In the genomic region with DNA sequence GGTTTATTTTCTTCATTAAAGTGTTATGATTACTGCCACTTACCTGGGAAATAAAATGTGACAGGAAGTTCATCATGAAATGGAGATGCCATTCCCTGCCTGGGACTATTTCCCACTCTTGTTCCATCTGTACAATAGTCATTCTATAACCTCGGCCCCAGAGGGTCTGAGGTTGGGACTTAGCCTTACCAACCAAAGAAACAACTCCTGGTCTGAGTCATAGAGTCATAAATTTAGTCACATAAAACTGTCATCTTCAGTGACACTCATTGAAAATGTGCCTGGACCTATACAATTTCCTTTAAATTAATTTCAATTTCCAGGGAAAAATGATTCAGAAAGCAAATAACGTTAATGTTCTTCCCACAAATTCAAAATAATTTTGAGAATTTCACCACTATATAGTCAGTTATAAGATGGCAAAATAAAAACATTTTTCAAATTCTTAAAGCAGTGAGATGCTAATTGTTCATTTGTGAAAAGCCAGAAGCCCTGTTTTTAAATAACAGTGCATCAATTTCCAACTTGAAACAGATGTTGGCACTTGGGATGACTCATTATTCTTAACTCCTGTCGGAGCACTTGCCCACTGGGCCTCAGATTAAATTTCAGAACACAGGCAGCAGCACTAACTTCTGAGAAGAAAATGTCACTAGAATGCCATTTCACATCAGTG, we compare ENCODE assay signal across 9 cellular contexts.
DNase-seq lines count a peak whose midpoint lies in the region; ATAC-seq and TF ChIP-seq lines count a peak whose summit lies in the region.
"Had no signal": no experiment of that assay in that cellular context is flagged by ENCODE, and none has a peak within 500 bp of the region (broad histone marks: within the 10 kb centered on the region; RNA-seq: fewer than 3 reads in every experiment).

No MANE protein-coding gene starts in this region.

- H3K27ac Mint-ChIP-seq in activated CD4-positive, alpha-beta T cell treated with anti-CD3 and anti-CD28 coated beads, Interleukin-2, amount 10 ng/mL, durations not matched to agents 24 days and 14 days = peak overlapping the region; percentile 75
- peak overlapping the region; percentile 66 for H3K27ac Mint-ChIP-seq in T-helper 2 cell treated with Interferon-gamma antibody and Interleukin-4, amounts not matched to agents 5 μg/mL and 100 μg/mL, for 36 hours
- H3K27ac Mint-ChIP-seq in glutamatergic neuron (ENCODE audit: unreplicated experiment) = no peak overlapping the region

- H3K4me1 Mint-ChIP-seq in activated CD4-positive, alpha-beta T cell treated with anti-CD3 and anti-CD28 coated beads, Interleukin-2, amount 10 ng/mL, durations not matched to agents 24 days and 14 days = peaks cover 19% of the 10 kb centered on the region
- peaks cover 44% of the 10 kb centered on the region for H3K4me1 Mint-ChIP-seq in T-helper 2 cell treated with Interferon-gamma antibody and Interleukin-4, amounts not matched to agents 5 μg/mL and 100 μg/mL, for 36 hours (ENCODE audit: low read depth)
- no peaks in the 10 kb centered on the region for H3K4me1 Mint-ChIP-seq in glutamatergic neuron (ENCODE audit: low read depth, unreplicated experiment)

- peaks cover 8% of the 10 kb centered on the region for H3K36me3 Mint-ChIP-seq in activated CD4-positive, alpha-beta T cell treated with anti-CD3 and anti-CD28 coated beads, Interleukin-2, amount 10 ng/mL, durations not matched to agents 24 days and 14 days (ENCODE audit: low read depth)
- peaks cover 12% of the 10 kb centered on the region for H3K36me3 Mint-ChIP-seq in T-helper 2 cell treated with Interferon-gamma antibody and Interleukin-4, amounts not matched to agents 5 μg/mL and 100 μg/mL, for 36 hours (ENCODE audit: low read depth)
- no peaks in the 10 kb centered on the region for H3K36me3 Mint-ChIP-seq in glutamatergic neuron (ENCODE audit: unreplicated experiment)

- H3K27me3 Mint-ChIP-seq in activated CD4-positive, alpha-beta T cell treated with anti-CD3 and anti-CD28 coated beads, Interleukin-2, amount 10 ng/mL, durations not matched to agents 24 days and 14 days = no peaks in the 10 kb centered on the region
- no peaks in the 10 kb centered on the region for H3K27me3 Mint-ChIP-seq in T-helper 2 cell treated with Interferon-gamma antibody and Interleukin-4, amounts not matched to agents 5 μg/mL and 100 μg/mL, for 36 hours (ENCODE audit: low read depth)
- no peaks in the 10 kb centered on the region for H3K27me3 Mint-ChIP-seq in glutamatergic neuron (ENCODE audit: unreplicated experiment)

- H3K4me3 Mint-ChIP-seq in activated CD4-positive, alpha-beta T cell treated with anti-CD3 and anti-CD28 coated beads, Interleukin-2, amount 10 ng/mL, durations not matched to agents 24 days and 14 days = peak overlapping the region; percentile 7
- peak overlapping the region; percentile 32 for H3K4me3 Mint-ChIP-seq in T-helper 2 cell treated with Interferon-gamma antibody and Interleukin-4, amounts not matched to agents 5 μg/mL and 100 μg/mL, for 36 hours
- H3K4me3 Mint-ChIP-seq in glutamatergic neuron (ENCODE audit: unreplicated experiment) = no peak overlapping the region

- no peak for DNase-seq in activated CD4-positive, alpha-beta T cell treated with anti-CD3 and anti-CD28 coated beads, Interleukin-2, amount 10 ng/mL, durations not matched to agents 24 days and 14 days
- no peak for DNase-seq in activated CD4-positive, alpha-beta T cell treated with anti-CD3 and anti-CD28 coated beads for 4 hours
- peak; percentile 43 for DNase-seq in T-helper 2 cell treated with Interferon-gamma antibody and Interleukin-4, amounts not matched to agents 5 μg/mL and 100 μg/mL, for 36 hours (ENCODE audit: low spot score)
- peak; percentile 32 for DNase-seq in stimulated activated CD8-positive, alpha-beta memory T cell treated with anti-CD3 and anti-CD28 coated beads, Interleukin-4, amount 100 ng/mL, for 48 hours
- DNase-seq in left ventricle myocardium superior (no peak), glutamatergic neuron (no peak), NCI-H1694 (lab: John Stamatoyannopoulos, UW) (no peak)

- H3K9me3 Mint-ChIP-seq in activated CD4-positive, alpha-beta T cell treated with anti-CD3 and anti-CD28 coated beads, Interleukin-2, amount 10 ng/mL, durations not matched to agents 24 days and 14 days = peaks cover 14% of the 10 kb centered on the region
- peaks cover 25% of the 10 kb centered on the region for H3K9me3 Mint-ChIP-seq in T-helper 2 cell treated with Interferon-gamma antibody and Interleukin-4, amounts not matched to agents 5 μg/mL and 100 μg/mL, for 36 hours
- H3K9me3 Mint-ChIP-seq in glutamatergic neuron (ENCODE audit: unreplicated experiment) = no peaks in the 10 kb centered on the region

- intact Hi-C loops in activated CD4-positive, alpha-beta T cell treated with anti-CD3 and anti-CD28 coated beads, Interleukin-2, amount 10 ng/mL, durations not matched to agents 24 days and 14 days (cut with micrococcal nuclease) = loop anchor here (1.0 to 5.0 kb wide), 4 partner anchors 51 to 113 kb away; no protein-coding TSS in a partner anchor
- intact Hi-C loops in left ventricle myocardium superior (cut with micrococcal nuclease) = no loop called here

- TF ChIP-seq CTCF in glutamatergic neuron (IDR thresholded peaks at IDR 0.05; ENCODE audit: partially characterized antibody, unreplicated experiment) = no peak

- ATAC-seq in HG02884 (IDR thresholded peaks at IDR 0.05; ENCODE audit: unreplicated experiment) (peak; percentile 85), left ventricle myocardium superior (no peak)
- ATAC-seq: Right ventricle myocardium inferior had no signal

Comparison
In these comparisons a context has a peak if more than half of its experiments do, and no peak if none do; other contexts are left out.
1. DNase-seq: peak in T-helper 2 cell treated with Interferon-gamma antibody and Interleukin-4, amounts not matched to agents 5 μg/mL and 100 μg/mL, for 36 hours (single experiment) and stimulated activated CD8-positive, alpha-beta memory T cell treated with anti-CD3 and anti-CD28 coated beads, Interleukin-4, amount 100 ng/mL, for 48 hours (single experiment); none in activated CD4-positive, alpha-beta T cell treated with anti-CD3 and anti-CD28 coated beads, Interleukin-2, amount 10 ng/mL, durations not matched to agents 24 days and 14 days (single experiment), activated CD4-positive, alpha-beta T cell treated with anti-CD3 and anti-CD28 coated beads for 4 hours (0 of 2), left ventricle myocardium superior (single experiment), glutamatergic neuron (single experiment) and NCI-H1694 (single experiment).